ENCODE assay signal across 1 cellular context in the genomic region with DNA sequence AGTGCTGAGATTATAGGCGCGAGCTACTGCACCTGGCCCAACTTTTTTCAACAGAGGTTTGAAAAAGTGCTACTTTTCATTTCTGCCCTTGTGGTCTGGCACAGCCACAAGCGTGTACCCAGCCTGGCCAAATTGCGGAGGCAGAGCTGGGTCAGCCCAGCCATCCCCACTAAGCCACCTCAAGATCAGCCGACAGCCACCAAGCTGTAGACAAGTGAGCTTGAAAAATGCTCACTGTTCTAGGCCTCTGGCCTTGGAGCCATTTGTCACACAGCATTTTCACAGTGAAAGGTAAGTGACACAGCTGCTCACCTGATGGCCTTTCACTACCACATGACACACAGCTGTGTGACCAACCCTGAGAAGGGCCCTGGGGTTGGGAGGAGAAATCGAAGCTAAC.
TF ChIP-seq lines count a peak whose summit lies in the region.

No MANE protein-coding gene starts in this region.

TF ChIP-seq in K562, 482 proteins besides CTCF, POLR2A, EP300 and RAD21:
- TF ChIP-seq, protein P1, sequence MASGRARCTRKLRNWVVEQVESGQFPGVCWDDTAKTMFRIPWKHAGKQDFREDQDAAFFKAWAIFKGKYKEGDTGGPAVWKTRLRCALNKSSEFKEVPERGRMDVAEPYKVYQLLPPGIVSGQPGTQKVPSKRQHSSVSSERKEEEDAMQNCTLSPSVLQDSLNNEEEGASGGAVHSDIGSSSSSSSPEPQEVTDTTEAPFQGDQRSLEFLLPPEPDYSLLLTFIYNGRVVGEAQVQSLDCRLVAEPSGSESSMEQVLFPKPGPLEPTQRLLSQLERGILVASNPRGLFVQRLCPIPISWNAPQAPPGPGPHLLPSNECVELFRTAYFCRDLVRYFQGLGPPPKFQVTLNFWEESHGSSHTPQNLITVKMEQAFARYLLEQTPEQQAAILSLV (tag; IDR thresholded peaks at IDR 0.05) = no peak
- no peak for TF ChIP-seq HDAC8 (tag; IDR thresholded peaks at IDR 0.05)
- TF ChIP-seq CSDE1 (IDR thresholded peaks at IDR 0.05) = no peak
- no peak for TF ChIP-seq MTA2 (IDR thresholded peaks at IDR 0.05; ENCODE audit: low read depth)
- TF ChIP-seq, protein P2, sequence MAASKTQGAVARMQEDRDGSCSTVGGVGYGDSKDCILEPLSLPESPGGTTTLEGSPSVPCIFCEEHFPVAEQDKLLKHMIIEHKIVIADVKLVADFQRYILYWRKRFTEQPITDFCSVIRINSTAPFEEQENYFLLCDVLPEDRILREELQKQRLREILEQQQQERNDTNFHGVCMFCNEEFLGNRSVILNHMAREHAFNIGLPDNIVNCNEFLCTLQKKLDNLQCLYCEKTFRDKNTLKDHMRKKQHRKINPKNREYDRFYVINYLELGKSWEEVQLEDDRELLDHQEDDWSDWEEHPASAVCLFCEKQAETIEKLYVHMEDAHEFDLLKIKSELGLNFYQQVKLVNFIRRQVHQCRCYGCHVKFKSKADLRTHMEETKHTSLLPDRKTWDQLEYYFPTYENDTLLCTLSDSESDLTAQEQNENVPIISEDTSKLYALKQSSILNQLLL (CRISPR knock-in tag; IDR thresholded peaks at IDR 0.05; ENCODE audit: borderline replicate concordance) = no peak
- TF ChIP-seq, protein P3, sequence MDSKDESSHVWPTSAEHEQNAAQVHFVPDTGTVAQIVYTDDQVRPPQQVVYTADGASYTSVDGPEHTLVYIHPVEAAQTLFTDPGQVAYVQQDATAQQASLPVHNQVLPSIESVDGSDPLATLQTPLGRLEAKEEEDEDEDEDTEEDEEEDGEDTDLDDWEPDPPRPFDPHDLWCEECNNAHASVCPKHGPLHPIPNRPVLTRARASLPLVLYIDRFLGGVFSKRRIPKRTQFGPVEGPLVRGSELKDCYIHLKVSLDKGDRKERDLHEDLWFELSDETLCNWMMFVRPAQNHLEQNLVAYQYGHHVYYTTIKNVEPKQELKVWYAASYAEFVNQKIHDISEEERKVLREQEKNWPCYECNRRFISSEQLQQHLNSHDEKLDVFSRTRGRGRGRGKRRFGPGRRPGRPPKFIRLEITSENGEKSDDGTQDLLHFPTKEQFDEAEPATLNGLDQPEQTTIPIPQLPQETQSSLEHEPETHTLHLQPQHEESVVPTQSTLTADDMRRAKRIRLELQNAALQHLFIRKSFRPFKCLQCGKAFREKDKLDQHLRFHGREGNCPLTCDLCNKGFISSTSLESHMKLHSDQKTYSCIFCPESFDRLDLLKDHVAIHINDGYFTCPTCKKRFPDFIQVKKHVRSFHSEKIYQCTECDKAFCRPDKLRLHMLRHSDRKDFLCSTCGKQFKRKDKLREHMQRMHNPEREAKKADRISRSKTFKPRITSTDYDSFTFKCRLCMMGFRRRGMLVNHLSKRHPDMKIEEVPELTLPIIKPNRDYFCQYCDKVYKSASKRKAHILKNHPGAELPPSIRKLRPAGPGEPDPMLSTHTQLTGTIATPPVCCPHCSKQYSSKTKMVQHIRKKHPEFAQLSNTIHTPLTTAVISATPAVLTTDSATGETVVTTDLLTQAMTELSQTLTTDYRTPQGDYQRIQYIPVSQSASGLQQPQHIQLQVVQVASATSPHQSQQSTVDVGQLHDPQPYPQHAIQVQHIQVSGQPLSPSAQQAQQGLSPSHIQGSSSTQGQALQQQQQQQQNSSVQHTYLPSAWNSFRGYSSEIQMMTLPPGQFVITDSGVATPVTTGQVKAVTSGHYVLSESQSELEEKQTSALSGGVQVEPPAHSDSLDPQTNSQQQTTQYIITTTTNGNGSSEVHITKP (IDR thresholded peaks at IDR 0.05; ENCODE audit: partially characterized antibody) = no peak
- TF ChIP-seq, protein P4, sequence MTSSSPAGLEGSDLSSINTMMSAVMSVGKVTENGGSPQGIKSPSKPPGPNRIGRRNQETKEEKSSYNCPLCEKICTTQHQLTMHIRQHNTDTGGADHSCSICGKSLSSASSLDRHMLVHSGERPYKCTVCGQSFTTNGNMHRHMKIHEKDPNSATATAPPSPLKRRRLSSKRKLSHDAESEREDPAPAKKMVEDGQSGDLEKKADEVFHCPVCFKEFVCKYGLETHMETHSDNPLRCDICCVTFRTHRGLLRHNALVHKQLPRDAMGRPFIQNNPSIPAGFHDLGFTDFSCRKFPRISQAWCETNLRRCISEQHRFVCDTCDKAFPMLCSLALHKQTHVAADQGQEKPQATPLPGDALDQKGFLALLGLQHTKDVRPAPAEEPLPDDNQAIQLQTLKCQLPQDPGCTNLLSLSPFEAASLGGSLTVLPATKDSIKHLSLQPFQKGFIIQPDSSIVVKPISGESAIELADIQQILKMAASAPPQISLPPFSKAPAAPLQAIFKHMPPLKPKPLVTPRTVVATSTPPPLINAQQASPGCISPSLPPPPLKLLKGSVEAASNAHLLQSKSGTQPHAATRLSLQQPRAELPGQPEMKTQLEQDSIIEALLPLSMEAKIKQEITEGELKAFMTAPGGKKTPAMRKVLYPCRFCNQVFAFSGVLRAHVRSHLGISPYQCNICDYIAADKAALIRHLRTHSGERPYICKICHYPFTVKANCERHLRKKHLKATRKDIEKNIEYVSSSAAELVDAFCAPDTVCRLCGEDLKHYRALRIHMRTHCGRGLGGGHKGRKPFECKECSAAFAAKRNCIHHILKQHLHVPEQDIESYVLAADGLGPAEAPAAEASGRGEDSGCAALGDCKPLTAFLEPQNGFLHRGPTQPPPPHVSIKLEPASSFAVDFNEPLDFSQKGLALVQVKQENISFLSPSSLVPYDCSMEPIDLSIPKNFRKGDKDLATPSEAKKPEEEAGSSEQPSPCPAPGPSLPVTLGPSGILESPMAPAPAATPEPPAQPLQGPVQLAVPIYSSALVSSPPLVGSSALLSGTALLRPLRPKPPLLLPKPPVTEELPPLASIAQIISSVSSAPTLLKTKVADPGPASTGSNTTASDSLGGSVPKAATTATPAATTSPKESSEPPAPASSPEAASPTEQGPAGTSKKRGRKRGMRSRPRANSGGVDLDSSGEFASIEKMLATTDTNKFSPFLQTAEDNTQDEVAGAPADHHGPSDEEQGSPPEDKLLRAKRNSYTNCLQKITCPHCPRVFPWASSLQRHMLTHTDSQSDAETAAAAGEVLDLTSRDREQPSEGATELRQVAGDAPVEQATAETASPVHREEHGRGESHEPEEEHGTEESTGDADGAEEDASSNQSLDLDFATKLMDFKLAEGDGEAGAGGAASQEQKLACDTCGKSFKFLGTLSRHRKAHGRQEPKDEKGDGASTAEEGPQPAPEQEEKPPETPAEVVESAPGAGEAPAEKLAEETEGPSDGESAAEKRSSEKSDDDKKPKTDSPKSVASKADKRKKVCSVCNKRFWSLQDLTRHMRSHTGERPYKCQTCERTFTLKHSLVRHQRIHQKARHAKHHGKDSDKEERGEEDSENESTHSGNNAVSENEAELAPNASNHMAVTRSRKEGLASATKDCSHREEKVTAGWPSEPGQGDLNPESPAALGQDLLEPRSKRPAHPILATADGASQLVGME (CRISPR knock-in tag; IDR thresholded peaks at IDR 0.05) = no peak
- TF ChIP-seq SP2 (IDR thresholded peaks at IDR 0.05; ENCODE audit: extremely low read depth, low read depth, low read length, poor library complexity, severe bottlenecking) = no peak
- TF ChIP-seq, protein P5, sequence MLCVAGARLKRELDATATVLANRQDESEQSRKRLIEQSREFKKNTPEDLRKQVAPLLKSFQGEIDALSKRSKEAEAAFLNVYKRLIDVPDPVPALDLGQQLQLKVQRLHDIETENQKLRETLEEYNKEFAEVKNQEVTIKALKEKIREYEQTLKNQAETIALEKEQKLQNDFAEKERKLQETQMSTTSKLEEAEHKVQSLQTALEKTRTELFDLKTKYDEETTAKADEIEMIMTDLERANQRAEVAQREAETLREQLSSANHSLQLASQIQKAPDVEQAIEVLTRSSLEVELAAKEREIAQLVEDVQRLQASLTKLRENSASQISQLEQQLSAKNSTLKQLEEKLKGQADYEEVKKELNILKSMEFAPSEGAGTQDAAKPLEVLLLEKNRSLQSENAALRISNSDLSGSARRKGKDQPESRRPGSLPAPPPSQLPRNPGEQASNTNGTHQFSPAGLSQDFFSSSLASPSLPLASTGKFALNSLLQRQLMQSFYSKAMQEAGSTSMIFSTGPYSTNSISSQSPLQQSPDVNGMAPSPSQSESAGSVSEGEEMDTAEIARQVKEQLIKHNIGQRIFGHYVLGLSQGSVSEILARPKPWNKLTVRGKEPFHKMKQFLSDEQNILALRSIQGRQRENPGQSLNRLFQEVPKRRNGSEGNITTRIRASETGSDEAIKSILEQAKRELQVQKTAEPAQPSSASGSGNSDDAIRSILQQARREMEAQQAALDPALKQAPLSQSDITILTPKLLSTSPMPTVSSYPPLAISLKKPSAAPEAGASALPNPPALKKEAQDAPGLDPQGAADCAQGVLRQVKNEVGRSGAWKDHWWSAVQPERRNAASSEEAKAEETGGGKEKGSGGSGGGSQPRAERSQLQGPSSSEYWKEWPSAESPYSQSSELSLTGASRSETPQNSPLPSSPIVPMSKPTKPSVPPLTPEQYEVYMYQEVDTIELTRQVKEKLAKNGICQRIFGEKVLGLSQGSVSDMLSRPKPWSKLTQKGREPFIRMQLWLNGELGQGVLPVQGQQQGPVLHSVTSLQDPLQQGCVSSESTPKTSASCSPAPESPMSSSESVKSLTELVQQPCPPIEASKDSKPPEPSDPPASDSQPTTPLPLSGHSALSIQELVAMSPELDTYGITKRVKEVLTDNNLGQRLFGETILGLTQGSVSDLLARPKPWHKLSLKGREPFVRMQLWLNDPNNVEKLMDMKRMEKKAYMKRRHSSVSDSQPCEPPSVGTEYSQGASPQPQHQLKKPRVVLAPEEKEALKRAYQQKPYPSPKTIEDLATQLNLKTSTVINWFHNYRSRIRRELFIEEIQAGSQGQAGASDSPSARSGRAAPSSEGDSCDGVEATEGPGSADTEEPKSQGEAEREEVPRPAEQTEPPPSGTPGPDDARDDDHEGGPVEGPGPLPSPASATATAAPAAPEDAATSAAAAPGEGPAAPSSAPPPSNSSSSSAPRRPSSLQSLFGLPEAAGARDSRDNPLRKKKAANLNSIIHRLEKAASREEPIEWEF (CRISPR knock-in tag; IDR thresholded peaks at IDR 0.05) = no peak
- TF ChIP-seq, protein P6, sequence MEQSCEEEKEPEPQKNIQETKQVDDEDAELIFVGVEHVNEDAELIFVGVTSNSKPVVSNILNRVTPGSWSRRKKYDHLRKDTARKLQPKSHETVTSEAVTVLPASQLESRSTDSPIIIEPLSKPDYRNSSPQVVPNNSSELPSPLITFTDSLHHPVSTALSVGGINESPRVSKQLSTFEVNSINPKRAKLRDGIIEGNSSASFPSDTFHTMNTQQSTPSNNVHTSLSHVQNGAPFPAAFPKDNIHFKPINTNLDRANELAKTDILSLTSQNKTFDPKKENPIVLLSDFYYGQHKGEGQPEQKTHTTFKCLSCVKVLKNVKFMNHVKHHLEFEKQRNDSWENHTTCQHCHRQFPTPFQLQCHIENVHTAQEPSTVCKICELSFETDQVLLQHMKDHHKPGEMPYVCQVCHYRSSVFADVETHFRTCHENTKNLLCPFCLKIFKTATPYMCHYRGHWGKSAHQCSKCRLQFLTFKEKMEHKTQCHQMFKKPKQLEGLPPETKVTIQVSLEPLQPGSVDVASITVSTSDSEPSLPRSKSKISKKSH (CRISPR knock-in tag; IDR thresholded peaks at IDR 0.05) = no peak
- no peak for TF ChIP-seq FOXK2 (conservative IDR thresholded peaks at IDR 0.05 in 1 of 2, IDR thresholded peaks at IDR 0.05 in 1 of 2; ENCODE audit: low read depth in 2 of 2)
- TF ChIP-seq, protein P7, sequence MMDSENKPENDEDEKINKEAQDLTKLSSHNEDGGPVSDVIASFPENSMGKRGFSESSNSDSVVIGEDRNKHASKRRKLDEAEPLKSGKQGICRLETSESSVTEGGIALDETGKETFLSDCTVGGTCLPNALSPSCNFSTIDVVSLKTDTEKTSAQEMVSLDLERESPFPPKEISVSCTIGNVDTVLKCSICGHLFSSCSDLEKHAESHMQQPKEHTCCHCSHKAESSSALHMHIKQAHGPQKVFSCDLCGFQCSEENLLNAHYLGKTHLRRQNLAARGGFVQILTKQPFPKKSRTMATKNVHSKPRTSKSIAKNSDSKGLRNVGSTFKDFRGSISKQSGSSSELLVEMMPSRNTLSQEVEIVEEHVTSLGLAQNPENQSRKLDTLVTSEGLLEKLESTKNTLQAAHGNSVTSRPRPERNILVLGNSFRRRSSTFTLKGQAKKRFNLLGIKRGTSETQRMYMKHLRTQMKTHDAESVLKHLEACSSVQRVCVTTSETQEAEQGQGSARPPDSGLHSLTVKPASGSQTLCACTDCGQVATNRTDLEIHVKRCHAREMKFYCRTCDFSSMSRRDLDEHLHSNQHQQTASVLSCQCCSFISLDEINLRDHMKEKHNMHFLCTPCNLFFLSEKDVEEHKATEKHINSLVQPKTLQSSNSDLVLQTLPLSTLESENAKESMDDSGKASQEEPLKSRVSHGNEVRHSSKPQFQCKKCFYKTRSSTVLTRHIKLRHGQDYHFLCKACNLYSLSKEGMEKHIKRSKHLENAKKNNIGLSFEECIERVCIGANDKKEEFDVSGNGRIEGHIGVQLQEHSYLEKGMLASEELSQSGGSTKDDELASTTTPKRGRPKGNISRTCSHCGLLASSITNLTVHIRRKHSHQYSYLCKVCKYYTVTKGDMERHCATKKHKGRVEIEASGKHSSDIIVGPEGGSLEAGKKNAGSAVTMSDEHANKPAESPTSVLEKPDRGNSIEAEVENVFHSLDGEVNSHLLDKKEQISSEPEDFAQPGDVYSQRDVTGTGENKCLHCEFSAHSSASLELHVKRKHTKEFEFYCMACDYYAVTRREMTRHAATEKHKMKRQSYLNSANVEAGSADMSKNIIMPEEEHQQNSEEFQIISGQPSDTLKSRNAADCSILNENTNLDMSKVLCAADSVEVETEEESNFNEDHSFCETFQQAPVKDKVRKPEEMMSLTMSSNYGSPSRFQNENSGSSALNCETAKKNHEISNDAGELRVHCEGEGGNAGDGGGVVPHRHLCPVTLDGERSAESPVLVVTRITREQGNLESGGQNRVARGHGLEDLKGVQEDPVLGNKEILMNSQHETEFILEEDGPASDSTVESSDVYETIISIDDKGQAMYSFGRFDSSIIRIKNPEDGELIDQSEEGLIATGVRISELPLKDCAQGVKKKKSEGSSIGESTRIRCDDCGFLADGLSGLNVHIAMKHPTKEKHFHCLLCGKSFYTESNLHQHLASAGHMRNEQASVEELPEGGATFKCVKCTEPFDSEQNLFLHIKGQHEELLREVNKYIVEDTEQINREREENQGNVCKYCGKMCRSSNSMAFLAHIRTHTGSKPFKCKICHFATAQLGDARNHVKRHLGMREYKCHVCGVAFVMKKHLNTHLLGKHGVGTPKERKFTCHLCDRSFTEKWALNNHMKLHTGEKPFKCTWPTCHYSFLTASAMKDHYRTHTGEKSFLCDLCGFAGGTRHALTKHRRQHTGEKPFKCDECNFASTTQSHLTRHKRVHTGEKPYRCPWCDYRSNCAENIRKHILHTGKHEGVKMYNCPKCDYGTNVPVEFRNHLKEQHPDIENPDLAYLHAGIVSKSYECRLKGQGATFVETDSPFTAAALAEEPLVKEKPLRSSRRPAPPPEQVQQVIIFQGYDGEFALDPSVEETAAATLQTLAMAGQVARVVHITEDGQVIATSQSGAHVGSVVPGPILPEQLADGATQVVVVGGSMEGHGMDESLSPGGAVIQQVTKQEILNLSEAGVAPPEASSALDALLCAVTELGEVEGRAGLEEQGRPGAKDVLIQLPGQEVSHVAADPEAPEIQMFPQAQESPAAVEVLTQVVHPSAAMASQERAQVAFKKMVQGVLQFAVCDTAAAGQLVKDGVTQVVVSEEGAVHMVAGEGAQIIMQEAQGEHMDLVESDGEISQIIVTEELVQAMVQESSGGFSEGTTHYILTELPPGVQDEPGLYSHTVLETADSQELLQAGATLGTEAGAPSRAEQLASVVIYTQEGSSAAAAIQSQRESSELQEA (IDR thresholded peaks at IDR 0.05; ENCODE audit: low read depth) = no peak
